Comparison of ENCODE assay signal across 1 cellular context in the genomic region with DNA sequence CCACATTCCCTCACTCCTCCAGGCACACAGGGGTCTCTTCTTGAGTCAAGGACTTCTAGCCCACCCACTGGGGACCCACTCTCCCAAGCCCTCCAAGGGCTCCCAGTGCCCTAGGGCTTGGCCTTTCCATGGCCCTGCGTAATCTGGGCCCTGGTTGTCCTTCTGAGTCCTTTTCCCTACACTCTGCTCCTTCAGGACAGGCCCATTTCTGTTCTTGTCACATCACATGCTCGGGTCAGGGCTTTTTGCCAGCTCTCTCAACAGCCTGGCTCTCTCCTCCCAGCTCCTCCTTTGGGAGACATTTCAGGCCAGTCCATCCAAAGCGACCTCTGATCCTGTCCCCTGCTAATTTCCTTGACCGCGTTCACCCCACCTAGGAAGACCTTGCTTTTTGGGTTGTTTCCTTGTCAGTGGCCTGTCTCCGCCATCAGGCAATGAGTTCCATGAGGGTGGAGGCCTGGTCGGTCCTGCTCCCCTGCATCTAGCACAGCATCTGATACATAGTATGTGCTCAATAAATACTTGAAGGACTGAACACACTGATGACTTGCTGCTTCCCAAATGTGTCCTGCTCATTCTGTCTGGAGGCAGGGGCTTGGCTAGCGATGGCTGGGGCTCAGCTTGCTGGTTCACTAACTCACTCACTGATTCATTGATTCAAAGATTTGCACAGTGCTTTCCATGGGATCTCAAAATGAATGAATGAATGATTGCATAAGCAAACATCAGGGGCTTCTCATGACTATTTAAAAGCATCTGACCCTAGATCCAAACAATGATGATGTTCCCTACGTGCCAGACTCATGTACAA.
TF ChIP-seq lines count a peak whose summit lies in the region.

No MANE protein-coding gene starts in this region.

TF ChIP-seq in A549, 52 proteins besides CTCF, POLR2A, EP300 and RAD21 (continued from another document):
- TF ChIP-seq JUN (IDR thresholded peaks at IDR 0.05), result no peak
- TF ChIP-seq POLR2AphosphoS2 (conservative IDR thresholded peaks at IDR 0.05; ENCODE audit: low read length), result 0 out of 2 replicates have a peak, but pooled peaks have one; percentile 17
